18 cellular contexts compared by ENCODE assay signal in genomic region chr1:94056171-94056570, GRCh38.
"Had no signal": no experiment of that assay in that cellular context is flagged by ENCODE, and none has a peak within 500 bp of the region (broad histone marks: within the 10 kb centered on the region; RNA-seq: fewer than 3 reads in every experiment).

No MANE protein-coding gene starts in this region.

- H3K9me3 ChIP-seq: body of pancreas, pancreas, SJSA1 had no signal

- H2AFZ ChIP-seq: neural progenitor cell had no signal

- H3K4me2 ChIP-seq: neural progenitor cell had no signal

- DNase-seq: activated CD4-positive, alpha-beta T cell treated with anti-CD3 and anti-CD28 coated beads, Interleukin-2, amount 10 ng/mL, durations not matched to agents 24 days and 14 days; activated CD4-positive, CD25-positive, alpha-beta regulatory T cell; activated CD8-positive, alpha-beta memory T cell treated with anti-CD3 and anti-CD28 coated beads, Interleukin-2, amount 50 U/mL, for 4 hours; activated CD8-positive, alpha-beta T cell treated with anti-CD3 and anti-CD28 coated beads, Interleukin-2, amount 10 ng/mL, durations not matched to agents 7 days and 5 days; activated gamma-delta T cell treated with Interleukin-2 at 50 U/mL for 16 hours; amniotic stem cell; body of pancreas; cortex of kidney; effector CD4-positive, alpha-beta T cell; hippocampal formation; kidney; naive B cell; pancreas; stimulated activated CD4-positive, alpha-beta T cell treated with anti-CD3 and anti-CD28 coated beads, Interleukin-12 subunit alpha, Interleukin-12 subunit beta, amount 100 ng/mL, for 4 hours; stimulated activated CD4-positive, alpha-beta T cell treated with anti-CD3 and anti-CD28 coated beads, Interleukin-2, amount 100 ng/mL, for 24 hours had no signal

- H3K9ac ChIP-seq: neural progenitor cell had no signal

- ATAC-seq: activated CD8-positive, alpha-beta T cell treated with anti-CD3 and anti-CD28 coated beads, Interleukin-2, amount 10 ng/mL, durations not matched to agents 7 days and 5 days; body of pancreas; pancreas; sciatic nerve had no signal

- H3K27me3 ChIP-seq: body of pancreas, neural progenitor cell, pancreas, SJSA1 had no signal

- H3K4me1 ChIP-seq: body of pancreas, pancreas had no signal

- H3K27ac ChIP-seq: body of pancreas, neural progenitor cell, pancreas, SJSA1 had no signal

- H3K4me3 ChIP-seq: body of pancreas, neural progenitor cell, pancreas, SJSA1 had no signal

- H3K36me3 ChIP-seq: neural progenitor cell, pancreas, SJSA1 had no signal
